ENCODE assay signal across 26 cellular contexts in the genomic region with DNA sequence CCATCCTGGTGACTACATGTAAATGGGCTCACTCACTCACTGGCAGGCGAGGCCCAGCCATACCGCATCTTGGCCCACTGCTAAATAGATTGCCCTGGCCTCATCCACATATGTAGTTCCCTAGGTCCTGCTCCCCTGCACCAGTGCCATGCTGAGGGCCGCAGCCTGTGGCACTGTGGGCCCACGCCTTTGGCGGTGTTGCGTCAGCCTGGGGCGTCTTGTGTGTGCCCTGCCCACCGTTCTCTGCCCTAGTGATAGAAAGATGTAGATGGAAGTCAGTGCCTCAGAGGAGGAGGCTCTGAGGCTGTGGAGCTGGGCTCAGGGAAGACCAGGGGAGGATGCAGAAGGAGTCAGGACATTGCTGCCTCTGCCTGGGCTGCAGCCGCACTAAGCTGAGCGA. TPM values are rescaled to one million over a fixed set of nuclear protein-coding genes. Genes with fewer than 3 reads are reported as not detected.
DNase-seq lines count a peak whose midpoint lies in the region; ATAC-seq and TF ChIP-seq lines count a peak whose summit lies in the region.
"Had no signal": no experiment of that assay in that cellular context is flagged by ENCODE, and none has a peak within 500 bp of the region (broad histone marks: within the 10 kb centered on the region; RNA-seq: fewer than 3 reads in every experiment).

No MANE protein-coding gene starts in this region.

- H3K23ac ChIP-seq in IMR-90 (ENCODE audit: low read depth, low read length): no peak overlapping the region
- no peak overlapping the region for H3K23ac ChIP-seq in neuronal stem cell (ENCODE audit: low read depth, low read length, poor library complexity)

- peak overlapping the region; percentile 37; the same call in 1 of the 2 replicates for H2AK5ac ChIP-seq in IMR-90 (ENCODE audit: low read depth, low read length)
- peak overlapping the region; percentile 68 for H2AK5ac ChIP-seq in neuronal stem cell (ENCODE audit: low read depth, low read length)

- no peak for TF ChIP-seq RAD21 in IMR-90 (IDR thresholded peaks at IDR 0.05; ENCODE audit: low read length)

- H3K9me3 Mint-ChIP-seq in T-helper 2 cell treated with Interferon-gamma antibody and Interleukin-4, amounts not matched to agents 5 μg/mL and 100 μg/mL, for 36 hours: no peaks in the 10 kb centered on the region
- no peaks in the 10 kb centered on the region for H3K9me3 Mint-ChIP-seq in central memory CD8-positive, alpha-beta T cell
- H3K9me3 Mint-ChIP-seq: activated naive CD4-positive, alpha-beta T cell treated with anti-CD3 and anti-CD28 coated beads for 36 hours; CD4-positive, alpha-beta memory T cell had no signal

- in situ Hi-C loops in IMR-90 (cut with MboI; ENCODE audit: low sequenced_read_pairs): no loop called here

- H3K4ac ChIP-seq in IMR-90 (ENCODE audit: low read depth, low read length) (no peak overlapping the region), neuronal stem cell (ENCODE audit: low read length) (no peak overlapping the region)

- H3K14ac ChIP-seq in IMR-90 (replicated peaks; ENCODE audit: low read depth, low read length) (no peak overlapping the region), neuronal stem cell (ENCODE audit: low read length) (no peak overlapping the region)

- H3K4me2 ChIP-seq in IMR-90 (ENCODE audit: low read depth, low read length): no peak overlapping the region
- no peak overlapping the region for H3K4me2 ChIP-seq in neuronal stem cell (ENCODE audit: insufficient read depth, low read length, poor library complexity, severe bottlenecking)

- H3K18ac ChIP-seq in IMR-90 (ENCODE audit: low read depth, low read length): no peak overlapping the region
- peak overlapping the region; percentile 94 for H3K18ac ChIP-seq in neuronal stem cell (ENCODE audit: low read length)

- H3K56ac ChIP-seq in IMR-90 (ENCODE audit: extremely low read depth, insufficient read depth, low read length): no peak overlapping the region

- no peak overlapping the region for H3K27ac ChIP-seq in IMR-90 (ENCODE audit: insufficient read depth, low read length)
- H3K27ac ChIP-seq in neuronal stem cell (replicated peaks; ENCODE audit: low read length): no peak overlapping the region
- no peak overlapping the region for H3K27ac ChIP-seq in colonic mucosa
- H3K27ac ChIP-seq: coronary artery, testis, vagina had no signal

- POLR2A ChIA-PET in IMR-90 (lab: Charles Lee; ENCODE audit: unreplicated experiment): no interaction called here

- no peaks in the 10 kb centered on the region for H3K27me3 Mint-ChIP-seq in T-helper 2 cell treated with Interferon-gamma antibody and Interleukin-4, amounts not matched to agents 5 μg/mL and 100 μg/mL, for 36 hours (ENCODE audit: low read depth)
- no peaks in the 10 kb centered on the region for H3K27me3 Mint-ChIP-seq in central memory CD8-positive, alpha-beta T cell
- H3K27me3 Mint-ChIP-seq: CD4-positive, alpha-beta memory T cell had no signal

- H2BK120ac ChIP-seq in IMR-90 (ENCODE audit: low read depth, low read length): no peak overlapping the region
- H2BK120ac ChIP-seq in neuronal stem cell (ENCODE audit: low read depth, low read length): peak overlapping the region; percentile 92

- H3K4me3 ChIP-seq in IMR-90 (ENCODE audit: insufficient read depth, low read depth, low read length): no peak overlapping the region
- H3K4me3 ChIP-seq in neuronal stem cell (ENCODE audit: low read length in 2 of 2): no peak overlapping the region
- H3K4me3 ChIP-seq in colonic mucosa: no peak overlapping the region
- H3K4me3 ChIP-seq in H7 (ENCODE audit: insufficient read depth, low read depth, low read length): no peak overlapping the region
- H3K4me3 ChIP-seq: coronary artery, heart left ventricle, mucosa of descending colon, testis had no signal

- H2AK9ac ChIP-seq in IMR-90 (replicated peaks; ENCODE audit: low read depth, low read length, poor library complexity): no peak overlapping the region

- TF ChIP-seq POLR2A in IMR-90 (IDR thresholded peaks at IDR 0.05; ENCODE audit: low read depth, low read length): no peak

- DNase-seq in T-helper 2 cell treated with Interferon-gamma antibody and Interleukin-4, amounts not matched to agents 5 μg/mL and 100 μg/mL, for 36 hours (ENCODE audit: low spot score): no peak
- DNase-seq in T-helper 2 cell: no peak
- no peak for DNase-seq in IMR-90
- DNase-seq in central memory CD8-positive, alpha-beta T cell (ENCODE audit: low spot score in 2 of 2): no peak
- no peak for DNase-seq in neuronal stem cell (ENCODE audit: low spot score)
- DNase-seq in activated CD4-positive, CD25-positive, alpha-beta regulatory T cell treated with anti-CD3 and anti-CD28 coated beads, Interleukin-2, amount 50 U/mL, for 72 hours: no peak
- DNase-seq in colonic mucosa: no peak
- DNase-seq in H7: no peak
- DNase-seq: activated CD4-positive, alpha-beta T cell treated with anti-CD3 and anti-CD28 coated beads for 1 hour; activated T-cell treated with anti-CD3 and anti-CD28 coated beads, Interleukin-2, amount 50 U/mL, for 48 hours; CD4-positive, alpha-beta memory T cell; DMS 273 treated with DMSO at 0.1 percent for 48 hours; EL; foreskin fibroblast; heart left ventricle; NCI-H226; right cardiac atrium; SIG-M5; stimulated activated CD4-positive, alpha-beta T cell treated with anti-CD3 and anti-CD28 coated beads, Interleukin-4, amount 100 ng/mL, for 1 hour; SW 1271; testis had no signal

- H3K9ac ChIP-seq in IMR-90 (ENCODE audit: low read depth, low read length) (no peak overlapping the region), neuronal stem cell (ENCODE audit: low read depth, low read length, poor library complexity) (peak overlapping the region; percentile 85), colonic mucosa (ENCODE audit: low read depth in 2 of 2, low read length in 2 of 2) (no peak overlapping the region)

- 92% methylated on average over 5 of the region's 10 CpGs; no CpG with 5 or more reads in 1 of the 2 experiments for WGBS in IMR-90 (ENCODE audit: extremely low coverage in 2 of 2, insufficient read length in 1 of 2), 2 experiments
- no CpG with 5 or more reads among the region's 10 CpGs for WGBS in neuronal stem cell (ENCODE audit: extremely low coverage in 2 of 2, insufficient read length in 2 of 2, insufficient replicate concordance in 1 of 2), 2 donors

- no peaks in the 10 kb centered on the region; the same call in 1 of the 2 replicates for H3K27me3 ChIP-seq in IMR-90 (ENCODE audit: control insufficient read depth, insufficient read depth, low read length)
- H3K27me3 ChIP-seq in neuronal stem cell (ENCODE audit: control insufficient read depth in 3 of 3, insufficient read depth in 3 of 3, low read depth in 1 of 3, low read length in 3 of 3): no peaks in the 10 kb centered on the region
- H3K27me3 ChIP-seq in colonic mucosa: no peaks in the 10 kb centered on the region
- no peaks in the 10 kb centered on the region for H3K27me3 ChIP-seq in H7 (ENCODE audit: control insufficient read depth, insufficient read depth, low read length)
- H3K27me3 ChIP-seq: breast epithelium, heart left ventricle, testis, vagina had no signal

- H3K9me1 ChIP-seq in IMR-90 (ENCODE audit: insufficient read depth, low read length): no peaks in the 10 kb centered on the region

- H2BK20ac ChIP-seq in IMR-90 (ENCODE audit: low read depth, low read length): no peak overlapping the region

- no peaks in the 10 kb centered on the region for H3K36me3 Mint-ChIP-seq in T-helper 2 cell treated with Interferon-gamma antibody and Interleukin-4, amounts not matched to agents 5 μg/mL and 100 μg/mL, for 36 hours (ENCODE audit: low read depth)
- no peaks in the 10 kb centered on the region for H3K36me3 Mint-ChIP-seq in central memory CD8-positive, alpha-beta T cell (ENCODE audit: insufficient read depth)
- H3K36me3 Mint-ChIP-seq: CD4-positive, alpha-beta memory T cell had no signal

- H3K79me1 ChIP-seq in IMR-90 (ENCODE audit: low read depth in 1 of 2, low read length in 2 of 2): no peaks in the 10 kb centered on the region
- no peaks in the 10 kb centered on the region for H3K79me1 ChIP-seq in neuronal stem cell (ENCODE audit: low read depth, low read length)

- H2BK15ac ChIP-seq in IMR-90 (ENCODE audit: low read depth, low read length) (no peak overlapping the region), neuronal stem cell (ENCODE audit: low read length) (peak overlapping the region; percentile 87)

- BruUV-seq in IMR-90 (replicated peaks; lab: Mats Ljungman, UMichigan): no TSS peak

- H2AFZ ChIP-seq in IMR-90 (replicated peaks; ENCODE audit: low read length, poor library complexity): peak overlapping the region; percentile 67
- H2AFZ ChIP-seq in neuronal stem cell (ENCODE audit: low read length): no peak overlapping the region

- H2BK12ac ChIP-seq in neuronal stem cell (ENCODE audit: low read length): peak overlapping the region; percentile 73

- CTCF ChIA-PET in IMR-90 (lab: Yijun Ruan, JAX): interaction anchor here (0.9 kb wide), 2 partner anchors 13 to 70 kb away, joined by 3 to 4 read pairs; no protein-coding TSS in a partner anchor

- no peak for ATAC-seq in IMR-90 (ENCODE audit: low read depth)
- ATAC-seq in central memory CD8-positive, alpha-beta T cell (replicated peaks; ENCODE audit: extremely low read depth, poor library complexity, severe bottlenecking): no peak
- ATAC-seq: heart left ventricle, right cardiac atrium had no signal

- H3K9me3 ChIP-seq in IMR-90 (ENCODE audit: control insufficient read depth, insufficient read depth, low read length) (no peaks in the 10 kb centered on the region), neuronal stem cell (replicated peaks in 1 of 2; ENCODE audit: control insufficient read depth in 2 of 2, insufficient read depth in 1 of 2, low read depth in 1 of 2, low read length in 2 of 2) (no peaks in the 10 kb centered on the region), colonic mucosa (no peaks in the 10 kb centered on the region)
- H3K9me3 ChIP-seq: breast epithelium, heart left ventricle, mucosa of descending colon, testis, vagina had no signal

- H4K20me1 ChIP-seq in IMR-90 (ENCODE audit: insufficient read depth, low read length): no peaks in the 10 kb centered on the region

- intact Hi-C loops in IMR-90 (cut with micrococcal nuclease) (no loop called here), colonic mucosa (cut with DNase I) (no loop called here)

- H4K5ac ChIP-seq in IMR-90 (ENCODE audit: low read depth, low read length): no peak overlapping the region

- H2BK5ac ChIP-seq in IMR-90 (ENCODE audit: low read depth, low read length, poor library complexity, severe bottlenecking) (no peak overlapping the region), neuronal stem cell (ENCODE audit: low read length) (no peak overlapping the region)

- no peaks in the 10 kb centered on the region for H3K4me1 ChIP-seq in IMR-90 (ENCODE audit: control insufficient read depth, insufficient read depth, low read length)
- peaks cover 2 to 15% of the 10 kb centered on the region in 2 donors for H3K4me1 ChIP-seq in neuronal stem cell (ENCODE audit: control insufficient read depth in 2 of 2, insufficient read depth in 1 of 2, low read depth in 1 of 2, low read length in 2 of 2)
- H3K4me1 ChIP-seq in colonic mucosa: no peaks in the 10 kb centered on the region
- H3K4me1 ChIP-seq: breast epithelium, testis had no signal

- H4K91ac ChIP-seq in IMR-90 (ENCODE audit: insufficient read depth, low read depth, low read length) (no peak overlapping the region), neuronal stem cell (ENCODE audit: low read depth, low read length, poor library complexity) (no peak overlapping the region)

- H3K4me3 Mint-ChIP-seq in T-helper 2 cell treated with Interferon-gamma antibody and Interleukin-4, amounts not matched to agents 5 μg/mL and 100 μg/mL, for 36 hours: peak overlapping the region; percentile 8
- H3K4me3 Mint-ChIP-seq in central memory CD8-positive, alpha-beta T cell: no peak overlapping the region
- H3K4me3 Mint-ChIP-seq: activated naive CD4-positive, alpha-beta T cell treated with anti-CD3 and anti-CD28 coated beads for 36 hours had no signal

- dilution Hi-C loops in IMR-90 (cut with HindIII; ENCODE audit: low sequenced_read_pairs, unreplicated experiment): no loop called here

- no peak overlapping the region for H4K8ac ChIP-seq in IMR-90 (ENCODE audit: low read depth in 2 of 2, low read length in 2 of 2)
- peak overlapping the region; percentile 25 for H4K8ac ChIP-seq in neuronal stem cell (ENCODE audit: low read depth, low read length)

- H3K36me3 ChIP-seq in IMR-90 (ENCODE audit: control insufficient read depth, insufficient read depth, low read length) (no peaks in the 10 kb centered on the region), neuronal stem cell (replicated peaks in 1 of 2; ENCODE audit: control insufficient read depth in 2 of 2, insufficient read depth in 2 of 2, low read length in 2 of 2) (no peaks in the 10 kb centered on the region), colonic mucosa (no peaks in the 10 kb centered on the region), H7 (replicated peaks; ENCODE audit: control insufficient read depth, insufficient read depth, low read length) (no peaks in the 10 kb centered on the region)
- H3K36me3 ChIP-seq: breast epithelium, heart left ventricle, vagina had no signal

- H3K4me1 Mint-ChIP-seq in T-helper 2 cell treated with Interferon-gamma antibody and Interleukin-4, amounts not matched to agents 5 μg/mL and 100 μg/mL, for 36 hours (ENCODE audit: low read depth): peaks cover 35% of the 10 kb centered on the region
- peaks cover 8% of the 10 kb centered on the region for H3K4me1 Mint-ChIP-seq in central memory CD8-positive, alpha-beta T cell

- peak overlapping the region; percentile 14 for H3K27ac Mint-ChIP-seq in T-helper 2 cell treated with Interferon-gamma antibody and Interleukin-4, amounts not matched to agents 5 μg/mL and 100 μg/mL, for 36 hours
- peak overlapping the region; percentile 38 for H3K27ac Mint-ChIP-seq in central memory CD8-positive, alpha-beta T cell (ENCODE audit: low read depth)
- H3K27ac Mint-ChIP-seq: activated naive CD4-positive, alpha-beta T cell treated with anti-CD3 and anti-CD28 coated beads for 36 hours had no signal

- TF ChIP-seq CTCF in IMR-90 (conservative IDR thresholded peaks at IDR 0.05; ENCODE audit: low read depth, low read length): no peak
- TF ChIP-seq CTCF in colonic mucosa (IDR thresholded peaks at IDR 0.05): no peak

RNA-seq across cellular contexts. Expression of a gene that starts 18.9 kb away (rescaled TPM):
- total RNA-seq in IMR-90 (2012; rRNA removed) (16.1 and 18.3 TPM in 2 replicates), colonic mucosa (10 to 100 TPM; 12.5 to 13.4 TPM)
- 8.2 and 11.5 TPM in 2 replicates for polyA plus RNA-seq in IMR-90 (2012; rRNA removed)
- 3.7 and 6.5 TPM in 2 replicates for polyA plus RNA-seq in IMR-90 (2012; cell fraction: cytosol; rRNA removed)
- polyA plus RNA-seq in IMR-90 (2012; cell fraction: nucleus; rRNA removed; ENCODE audit: low replicate concordance): 10.4 and 27.8 TPM in 2 replicates
- 47.7 TPM for polyA plus RNA-seq in neuronal stem cell (2013, experiment 1 of 2)
- 47.1 TPM for polyA plus RNA-seq in neuronal stem cell (2013, experiment 2 of 2)
- 52.4 and 73.0 TPM in 2 replicates for total RNA-seq in H7 (2014; rRNA removed; shearing (Covaris generic))

RNA-seq across cellular contexts. Expression of a gene that starts 26.9 kb away (rescaled TPM):
- total RNA-seq in IMR-90 (2012; rRNA removed) (207 and 208 TPM in 2 replicates), colonic mucosa (100 to 1,000 TPM; 147 to 151 TPM)
- 181 and 199 TPM in 2 replicates for polyA plus RNA-seq in IMR-90 (2012; rRNA removed)
- 63.7 and 95.7 TPM in 2 replicates for polyA plus RNA-seq in IMR-90 (2012; cell fraction: cytosol; rRNA removed)
- polyA plus RNA-seq in IMR-90 (2012; cell fraction: nucleus; rRNA removed; ENCODE audit: low replicate concordance): 108 and 232 TPM in 2 replicates
- polyA plus RNA-seq in neuronal stem cell (2013, experiment 1 of 2): 181 TPM
- polyA plus RNA-seq in neuronal stem cell (2013, experiment 2 of 2): 177 TPM
- total RNA-seq in H7 (2014; rRNA removed; shearing (Covaris generic)): 132 and 135 TPM in 2 replicates

RNA-seq across cellular contexts. Expression of a gene that starts 57.4 kb away (rescaled TPM):
- total RNA-seq in IMR-90 (2012; rRNA removed) (0.18 and 0.28 TPM in 2 replicates), colonic mucosa (under 1 TPM; 0.53 to 0.62 TPM)
- polyA plus RNA-seq in IMR-90 (2012; rRNA removed): 0.09 and 0.11 TPM in 2 replicates
- 0.07 and 0.35 TPM in 2 replicates for polyA plus RNA-seq in IMR-90 (2012; cell fraction: cytosol; rRNA removed)
- polyA plus RNA-seq in IMR-90 (2012; cell fraction: nucleus; rRNA removed; ENCODE audit: low replicate concordance): 0.08 and 0.10 TPM in 2 replicates
- polyA plus RNA-seq in neuronal stem cell (2013, experiment 1 of 2): 0.82 TPM
- 0.83 TPM for polyA plus RNA-seq in neuronal stem cell (2013, experiment 2 of 2)
- total RNA-seq in H7 (2014; rRNA removed; shearing (Covaris generic)): 5.8 and 8.5 TPM in 2 replicates
- total RNA-seq: activated naive CD4-positive, alpha-beta T cell treated with anti-CD3 and anti-CD28 coated beads for 36 hours; CD4-positive, alpha-beta memory T cell had no signal
- polyA plus RNA-seq: CD4-positive, alpha-beta memory T cell had no signal
